8 cellular contexts compared by ENCODE assay signal in genomic region chr21:39445339-39446269, GRCh38. TPM values are rescaled to one million over a fixed set of nuclear protein-coding genes. Genes with fewer than 3 reads are reported as not detected.
DNase-seq lines count a peak whose midpoint lies in the region; ATAC-seq and TF ChIP-seq lines count a peak whose summit lies in the region.

Gene LCA5L, minus strand, starts transcription at chr21:39445778. Its CDS starts 17,285 bp downstream, at chr21:39428493.

- no peak for TF ChIP-seq CTCF in CD8-positive, alpha-beta T cell (IDR thresholded peaks at IDR 0.05)

- no peaks in the 10 kb centered on the region for H3K36me3 ChIP-seq in CD8-positive, alpha-beta T cell (ENCODE audit: insufficient read depth, low read length)

- H3K9me3 Mint-ChIP-seq in CD8-positive, alpha-beta T cell = no peaks in the 10 kb centered on the region
- H3K9me3 Mint-ChIP-seq in activated CD4-positive, alpha-beta memory T cell treated with anti-CD3 and anti-CD28 coated beads, Interleukin-2, amount 10 ng/mL, durations not matched to agents 7 days and 5 days = no peaks in the 10 kb centered on the region

- H3K4me1 ChIP-seq in CD8-positive, alpha-beta T cell (ENCODE audit: insufficient read depth, low read length) = peaks cover 5% of the 10 kb centered on the region

- CTCF ChIA-PET in CD8-positive, alpha-beta T cell (lab: Charles Lee) = interaction anchor here (0.6 to 1.5 kb wide), 2 partner anchors 53 to 132 kb away, joined by 3 read pairs; no protein-coding TSS in a partner anchor
- CTCF ChIA-PET in activated CD4-positive, alpha-beta memory T cell treated with anti-CD3 and anti-CD28 coated beads, Interleukin-2, amount 10 ng/mL, durations not matched to agents 7 days and 5 days (lab: Charles Lee) = interaction anchor here (1.0 to 1.4 kb wide), 2 partner anchors 58 to 262 kb away, joined by 4 read pairs; partner anchors contain the start of gene PSMG1

- intact Hi-C loops in CD8-positive, alpha-beta T cell (cut with DNase I, micrococcal nuclease) = loop anchor here (1.0 to 5.0 kb wide), 10 partner anchors 57 to 678 kb away; partner anchors contain the start of genes PSMG1 (in 2 of the 2), BRWD1 (in 1 of the 2) and ETS2 (in 1 of the 2)

- H3K4me1 Mint-ChIP-seq in CD8-positive, alpha-beta T cell (ENCODE audit: low read depth) = peaks cover 16% of the 10 kb centered on the region
- H3K4me1 Mint-ChIP-seq in activated CD4-positive, alpha-beta memory T cell treated with anti-CD3 and anti-CD28 coated beads, Interleukin-2, amount 10 ng/mL, durations not matched to agents 7 days and 5 days = peaks cover 14% of the 10 kb centered on the region

- peak within 1 kb of the TSS; percentile 91 for H3K4me3 ChIP-seq in CD8-positive, alpha-beta T cell (ENCODE audit: low read depth, low read length)

- H3K4me3 Mint-ChIP-seq in CD8-positive, alpha-beta T cell = peak within 1 kb of the TSS; percentile 97
- H3K4me3 Mint-ChIP-seq in activated CD4-positive, alpha-beta memory T cell treated with anti-CD3 and anti-CD28 coated beads, Interleukin-2, amount 10 ng/mL, durations not matched to agents 7 days and 5 days = peak within 1 kb of the TSS; percentile 83

- no peaks in the 10 kb centered on the region for H3K27me3 ChIP-seq in CD8-positive, alpha-beta T cell (ENCODE audit: insufficient read depth, low read length)

- peaks cover 9% of the 10 kb centered on the region for H3K27me3 Mint-ChIP-seq in CD8-positive, alpha-beta T cell (ENCODE audit: low read depth)
- H3K27me3 Mint-ChIP-seq in activated CD4-positive, alpha-beta memory T cell treated with anti-CD3 and anti-CD28 coated beads, Interleukin-2, amount 10 ng/mL, durations not matched to agents 7 days and 5 days = peaks cover 31% of the 10 kb centered on the region

- POLR2A ChIA-PET in CD8-positive, alpha-beta T cell (lab: Charles Lee) = interaction anchor here (0.9 kb wide), 1 partner anchor 262 kb away, joined by 3 read pairs; the partner anchor contains the start of gene PSMG1
- POLR2A ChIA-PET in activated CD4-positive, alpha-beta memory T cell treated with anti-CD3 and anti-CD28 coated beads, Interleukin-2, amount 10 ng/mL, durations not matched to agents 7 days and 5 days (lab: Charles Lee) = interaction anchor here (0.8 to 1.5 kb wide), 2 partner anchors 97 to 263 kb away, joined by 4 to 5 read pairs; partner anchors contain the start of genes HMGN1 and PSMG1

- ATAC-seq in CD8-positive, alpha-beta T cell = peak; percentile 88
- ATAC-seq in GM19438 (IDR thresholded peaks at IDR 0.05; ENCODE audit: low read depth, unreplicated experiment) (peak; percentile 88), HG03571 (IDR thresholded peaks at IDR 0.05; ENCODE audit: unreplicated experiment) (peak; percentile 80)

- peak within 1 kb of the TSS; percentile 73 for H3K27ac ChIP-seq in CD8-positive, alpha-beta T cell (ENCODE audit: low read depth, low read length)

- no peaks in the 10 kb centered on the region for H3K9me3 ChIP-seq in CD8-positive, alpha-beta T cell (ENCODE audit: low read length)

- peak within 1 kb of the TSS; percentile 95 for H3K27ac Mint-ChIP-seq in CD8-positive, alpha-beta T cell
- H3K27ac Mint-ChIP-seq in activated CD4-positive, alpha-beta memory T cell treated with anti-CD3 and anti-CD28 coated beads, Interleukin-2, amount 10 ng/mL, durations not matched to agents 7 days and 5 days = peak within 1 kb of the TSS; percentile 73

- peaks cover 5% of the 10 kb centered on the region for H3K36me3 Mint-ChIP-seq in CD8-positive, alpha-beta T cell
- H3K36me3 Mint-ChIP-seq in activated CD4-positive, alpha-beta memory T cell treated with anti-CD3 and anti-CD28 coated beads, Interleukin-2, amount 10 ng/mL, durations not matched to agents 7 days and 5 days (ENCODE audit: low read depth) = no peaks in the 10 kb centered on the region

- DNase-seq in CD8-positive, alpha-beta T cell = peak; percentile 73 to 95 (median 86)
- DNase-seq in NCI-H82 (lab: John Stamatoyannopoulos, UW) (peak; percentile 95), ecto neural progenitor cell (ENCODE audit: low spot score) (peak; percentile 97), lung microvascular endothelial cell (ENCODE audit: low read depth in 2 of 2) (peak; percentile 89 to 90)
- DNase-seq in activated CD4-positive, alpha-beta memory T cell treated with anti-CD3 and anti-CD28 coated beads, Interleukin-2, amount 10 ng/mL, durations not matched to agents 7 days and 5 days = peak; percentile 91
- DNase-seq in stimulated activated CD4-positive, alpha-beta T cell treated with anti-CD3 and anti-CD28 coated beads, TNF-alpha, amount 100 ng/mL, for 4 hours (ENCODE audit: low read depth in 3 of 3) = peak; percentile 82 to 86 (median 83)

RNA-seq across cellular contexts. Expression of gene LCA5L, which starts in this region (rescaled TPM):
- total RNA-seq in CD8-positive, alpha-beta T cell = not detected
- total RNA-seq in activated CD4-positive, alpha-beta memory T cell treated with anti-CD3 and anti-CD28 coated beads, Interleukin-2, amount 10 ng/mL, durations not matched to agents 7 days and 5 days = not detected
- total RNA-seq in lung microvascular endothelial cell = 0.22 and 0.40 TPM in 2 replicates

Comparison
In these comparisons a context has a peak if more than half of its experiments do, and no peak if none do; other contexts are left out.
1. Peak in every context shown above with its lines: DNase-seq, ATAC-seq, H3K4me3 ChIP-seq and H3K27ac ChIP-seq.
2. Peak in DNase-seq, ATAC-seq, H3K4me3 ChIP-seq and H3K27ac ChIP-seq in CD8-positive, alpha-beta T cell; RNA of the gene not detected or under 1 TPM.
3. Peak in DNase-seq in activated CD4-positive, alpha-beta memory T cell treated with anti-CD3 and anti-CD28 coated beads, Interleukin-2, amount 10 ng/mL, durations not matched to agents 7 days and 5 days; RNA of the gene not detected or under 1 TPM.
4. Peak in DNase-seq in lung microvascular endothelial cell; RNA of the gene not detected or under 1 TPM.